In the genomic region with DNA sequence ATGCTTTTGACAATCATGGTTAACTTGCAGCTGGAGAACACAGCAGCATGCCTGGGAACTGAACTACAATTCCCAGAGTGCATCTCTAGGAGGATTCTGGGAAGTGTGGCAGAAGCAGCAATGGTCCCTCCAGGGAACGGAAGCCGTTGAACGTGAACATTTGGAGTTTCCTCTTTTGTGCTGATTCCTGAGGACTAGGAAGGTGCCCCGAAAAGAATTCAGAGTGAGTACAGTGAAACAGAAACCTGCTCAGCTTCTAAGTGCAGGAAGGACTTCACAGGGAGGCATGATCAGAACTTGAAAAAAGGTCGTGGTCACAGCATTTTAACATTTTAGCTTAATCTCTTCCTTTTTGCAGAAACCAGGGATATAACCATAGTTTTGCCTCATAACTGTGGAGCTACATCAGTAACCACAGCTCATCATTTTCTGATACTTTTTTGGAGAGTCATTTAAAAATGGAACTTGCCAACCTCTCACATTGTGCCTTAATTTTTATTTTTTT, we compare ENCODE assay signal across 1 cellular context.
TF ChIP-seq lines count a peak whose summit lies in the region.

A gene (plus strand): TSS at position 111 of the 505 bp plus-strand sequence. CDS start 3,911 bp downstream, outside the sequence.

TF ChIP-seq in HEK293, 187 proteins besides CTCF, POLR2A, EP300 and RAD21 (continued from another document and continues in another):
- TF ChIP-seq, protein P1, sequence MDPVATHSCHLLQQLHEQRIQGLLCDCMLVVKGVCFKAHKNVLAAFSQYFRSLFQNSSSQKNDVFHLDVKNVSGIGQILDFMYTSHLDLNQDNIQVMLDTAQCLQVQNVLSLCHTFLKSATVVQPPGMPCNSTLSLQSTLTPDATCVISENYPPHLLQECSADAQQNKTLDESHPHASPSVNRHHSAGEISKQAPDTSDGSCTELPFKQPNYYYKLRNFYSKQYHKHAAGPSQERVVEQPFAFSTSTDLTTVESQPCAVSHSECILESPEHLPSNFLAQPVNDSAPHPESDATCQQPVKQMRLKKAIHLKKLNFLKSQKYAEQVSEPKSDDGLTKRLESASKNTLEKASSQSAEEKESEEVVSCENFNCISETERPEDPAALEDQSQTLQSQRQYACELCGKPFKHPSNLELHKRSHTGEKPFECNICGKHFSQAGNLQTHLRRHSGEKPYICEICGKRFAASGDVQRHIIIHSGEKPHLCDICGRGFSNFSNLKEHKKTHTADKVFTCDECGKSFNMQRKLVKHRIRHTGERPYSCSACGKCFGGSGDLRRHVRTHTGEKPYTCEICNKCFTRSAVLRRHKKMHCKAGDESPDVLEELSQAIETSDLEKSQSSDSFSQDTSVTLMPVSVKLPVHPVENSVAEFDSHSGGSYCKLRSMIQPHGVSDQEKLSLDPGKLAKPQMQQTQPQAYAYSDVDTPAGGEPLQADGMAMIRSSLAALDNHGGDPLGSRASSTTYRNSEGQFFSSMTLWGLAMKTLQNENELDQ (tag by site-specific recombination; IDR thresholded peaks at IDR 0.05; ENCODE audit: low read depth) = no peak
- TF ChIP-seq ZNF140 (tag by site-specific recombination; IDR thresholded peaks at IDR 0.05) (no peak), ZNF560 (tag by site-specific recombination; IDR thresholded peaks at IDR 0.05; ENCODE audit: borderline replicate concordance) (no peak), RBAK (tag by site-specific recombination; IDR thresholded peaks at IDR 0.05) (no peak), ZNF404 (tag by site-specific recombination; IDR thresholded peaks at IDR 0.05) (no peak), ZFP37 (tag by site-specific recombination; IDR thresholded peaks at IDR 0.05) (no peak), ZNF335 (tag by site-specific recombination; conservative IDR thresholded peaks at IDR 0.05) (peak; percentile 76), HOXA7 (CRISPR knock-in tag; IDR thresholded peaks at IDR 0.05; ENCODE audit: borderline replicate concordance) (no peak), ZNF10 (tag by site-specific recombination; IDR thresholded peaks at IDR 0.05) (no peak), ZNF214 (tag by site-specific recombination; IDR thresholded peaks at IDR 0.05; ENCODE audit: borderline replicate concordance) (no peak), ZNF324 (tag by site-specific recombination; IDR thresholded peaks at IDR 0.05) (no peak), GLIS2 (tag by site-specific recombination; IDR thresholded peaks at IDR 0.05) (no peak), HOXC10 (CRISPR knock-in tag; IDR thresholded peaks at IDR 0.05) (no peak), SETDB1 (IDR thresholded peaks at IDR 0.05; ENCODE audit: insufficient read length, low read length) (no peak), YY1 (tag by site-specific recombination; IDR thresholded peaks at IDR 0.05) (peak; percentile 73; the same call in 1 of the 2 replicates), ZNF830 (tag by site-specific recombination; IDR thresholded peaks at IDR 0.05; ENCODE audit: low read depth) (no peak), ZSCAN16 (tag by site-specific recombination; IDR thresholded peaks at IDR 0.05) (no peak), ZNF211 (tag by site-specific recombination; IDR thresholded peaks at IDR 0.05; ENCODE audit: low read depth) (no peak), ZNF248 (tag by site-specific recombination; IDR thresholded peaks at IDR 0.05) (no peak), ZNF169 (tag by site-specific recombination; IDR thresholded peaks at IDR 0.05) (no peak), SP2 (tag by site-specific recombination; IDR thresholded peaks at IDR 0.05) (no peak), KLF8 (tag by site-specific recombination; IDR thresholded peaks at IDR 0.05) (0 out of 2 replicates have a peak, but pooled peaks have one; percentile 25), ZNF426 (tag by site-specific recombination; IDR thresholded peaks at IDR 0.05) (no peak), ZBTB48 (tag by site-specific recombination; IDR thresholded peaks at IDR 0.05) (peak; percentile 89), ZNF132 (tag by site-specific recombination; IDR thresholded peaks at IDR 0.05; ENCODE audit: borderline replicate concordance) (no peak), SCRT1 (tag by site-specific recombination; IDR thresholded peaks at IDR 0.05; ENCODE audit: borderline replicate concordance) (no peak), GLI4 (tag by site-specific recombination; IDR thresholded peaks at IDR 0.05) (no peak), ZFHX2 (tag by site-specific recombination; conservative IDR thresholded peaks at IDR 0.05) (no peak), ZNF549 (tag by site-specific recombination; IDR thresholded peaks at IDR 0.05) (no peak), ZNF394 (tag by site-specific recombination; IDR thresholded peaks at IDR 0.05; ENCODE audit: borderline replicate concordance) (peak; percentile 28; the same call in 1 of the 2 replicates), ZNF529 (tag by site-specific recombination; IDR thresholded peaks at IDR 0.05; ENCODE audit: insufficient replicate concordance) (no peak), SP3 (tag by site-specific recombination; IDR thresholded peaks at IDR 0.05) (peak; percentile 53)
- TF ChIP-seq, protein P2, sequence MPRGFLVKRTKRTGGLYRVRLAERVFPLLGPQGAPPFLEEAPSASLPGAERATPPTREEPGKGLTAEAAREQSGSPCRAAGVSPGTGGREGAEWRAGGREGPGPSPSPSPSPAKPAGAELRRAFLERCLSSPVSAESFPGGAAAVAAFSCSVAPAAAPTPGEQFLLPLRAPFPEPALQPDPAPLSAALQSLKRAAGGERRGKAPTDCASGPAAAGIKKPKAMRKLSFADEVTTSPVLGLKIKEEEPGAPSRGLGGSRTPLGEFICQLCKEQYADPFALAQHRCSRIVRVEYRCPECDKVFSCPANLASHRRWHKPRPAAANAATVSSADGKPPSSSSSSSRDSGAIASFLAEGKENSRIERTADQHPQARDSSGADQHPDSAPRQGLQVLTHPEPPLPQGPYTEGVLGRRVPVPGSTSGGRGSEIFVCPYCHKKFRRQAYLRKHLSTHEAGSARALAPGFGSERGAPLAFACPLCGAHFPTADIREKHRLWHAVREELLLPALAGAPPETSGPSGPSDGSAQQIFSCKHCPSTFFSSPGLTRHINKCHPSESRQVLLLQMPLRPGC (tag by site-specific recombination; IDR thresholded peaks at IDR 0.05) = no peak
- TF ChIP-seq, protein P3, sequence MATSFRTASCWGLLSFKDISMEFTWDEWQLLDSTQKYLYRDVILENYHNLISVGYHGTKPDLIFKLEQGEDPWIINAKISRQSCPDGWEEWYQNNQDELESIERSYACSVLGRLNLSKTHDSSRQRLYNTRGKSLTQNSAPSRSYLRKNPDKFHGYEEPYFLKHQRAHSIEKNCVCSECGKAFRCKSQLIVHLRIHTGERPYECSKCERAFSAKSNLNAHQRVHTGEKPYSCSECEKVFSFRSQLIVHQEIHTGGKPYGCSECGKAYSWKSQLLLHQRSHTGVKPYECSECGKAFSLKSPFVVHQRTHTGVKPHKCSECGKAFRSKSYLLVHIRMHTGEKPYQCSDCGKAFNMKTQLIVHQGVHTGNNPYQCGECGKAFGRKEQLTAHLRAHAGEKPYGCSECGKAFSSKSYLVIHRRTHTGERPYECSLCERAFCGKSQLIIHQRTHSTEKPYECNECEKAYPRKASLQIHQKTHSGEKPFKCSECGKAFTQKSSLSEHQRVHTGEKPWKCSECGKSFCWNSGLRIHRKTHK (tag by site-specific recombination; IDR thresholded peaks at IDR 0.05) = no peak
- TF ChIP-seq, protein P4, sequence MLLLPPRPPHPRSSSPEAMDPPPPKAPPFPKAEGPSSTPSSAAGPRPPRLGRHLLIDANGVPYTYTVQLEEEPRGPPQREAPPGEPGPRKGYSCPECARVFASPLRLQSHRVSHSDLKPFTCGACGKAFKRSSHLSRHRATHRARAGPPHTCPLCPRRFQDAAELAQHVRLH (tag by site-specific recombination; IDR thresholded peaks at IDR 0.05) = no peak
- TF ChIP-seq, protein P5, sequence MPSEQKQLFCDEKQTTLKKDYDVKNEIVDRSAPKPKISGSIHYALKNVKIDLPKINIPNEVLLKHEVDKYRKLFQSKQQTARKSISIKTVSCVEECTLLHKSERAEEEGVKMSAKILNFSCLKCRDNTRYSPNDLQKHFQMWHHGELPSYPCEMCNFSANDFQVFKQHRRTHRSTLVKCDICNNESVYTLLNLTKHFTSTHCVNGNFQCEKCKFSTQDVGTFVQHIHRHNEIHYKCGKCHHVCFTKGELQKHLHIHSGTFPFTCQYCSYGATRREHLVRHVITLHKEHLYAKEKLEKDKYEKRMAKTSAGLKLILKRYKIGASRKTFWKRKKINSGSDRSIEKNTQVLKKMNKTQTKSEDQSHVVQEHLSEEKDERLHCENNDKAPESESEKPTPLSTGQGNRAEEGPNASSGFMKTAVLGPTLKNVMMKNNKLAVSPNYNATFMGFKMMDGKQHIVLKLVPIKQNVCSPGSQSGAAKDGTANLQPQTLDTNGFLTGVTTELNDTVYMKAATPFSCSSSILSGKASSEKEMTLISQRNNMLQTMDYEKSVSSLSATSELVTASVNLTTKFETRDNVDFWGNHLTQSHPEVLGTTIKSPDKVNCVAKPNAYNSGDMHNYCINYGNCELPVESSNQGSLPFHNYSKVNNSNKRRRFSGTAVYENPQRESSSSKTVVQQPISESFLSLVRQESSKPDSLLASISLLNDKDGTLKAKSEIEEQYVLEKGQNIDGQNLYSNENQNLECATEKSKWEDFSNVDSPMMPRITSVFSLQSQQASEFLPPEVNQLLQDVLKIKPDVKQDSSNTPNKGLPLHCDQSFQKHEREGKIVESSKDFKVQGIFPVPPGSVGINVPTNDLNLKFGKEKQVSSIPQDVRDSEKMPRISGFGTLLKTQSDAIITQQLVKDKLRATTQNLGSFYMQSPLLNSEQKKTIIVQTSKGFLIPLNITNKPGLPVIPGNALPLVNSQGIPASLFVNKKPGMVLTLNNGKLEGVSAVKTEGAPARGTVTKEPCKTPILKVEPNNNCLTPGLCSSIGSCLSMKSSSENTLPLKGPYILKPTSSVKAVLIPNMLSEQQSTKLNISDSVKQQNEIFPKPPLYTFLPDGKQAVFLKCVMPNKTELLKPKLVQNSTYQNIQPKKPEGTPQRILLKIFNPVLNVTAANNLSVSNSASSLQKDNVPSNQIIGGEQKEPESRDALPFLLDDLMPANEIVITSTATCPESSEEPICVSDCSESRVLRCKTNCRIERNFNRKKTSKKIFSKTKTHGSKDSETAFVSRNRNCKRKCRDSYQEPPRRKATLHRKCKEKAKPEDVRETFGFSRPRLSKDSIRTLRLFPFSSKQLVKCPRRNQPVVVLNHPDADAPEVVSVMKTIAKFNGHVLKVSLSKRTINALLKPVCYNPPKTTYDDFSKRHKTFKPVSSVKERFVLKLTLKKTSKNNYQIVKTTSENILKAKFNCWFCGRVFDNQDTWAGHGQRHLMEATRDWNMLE (tag by site-specific recombination; conservative IDR thresholded peaks at IDR 0.05; ENCODE audit: low read depth) = peak; percentile 29; the same call in 1 of the 2 replicates
- TF ChIP-seq, protein P6, sequence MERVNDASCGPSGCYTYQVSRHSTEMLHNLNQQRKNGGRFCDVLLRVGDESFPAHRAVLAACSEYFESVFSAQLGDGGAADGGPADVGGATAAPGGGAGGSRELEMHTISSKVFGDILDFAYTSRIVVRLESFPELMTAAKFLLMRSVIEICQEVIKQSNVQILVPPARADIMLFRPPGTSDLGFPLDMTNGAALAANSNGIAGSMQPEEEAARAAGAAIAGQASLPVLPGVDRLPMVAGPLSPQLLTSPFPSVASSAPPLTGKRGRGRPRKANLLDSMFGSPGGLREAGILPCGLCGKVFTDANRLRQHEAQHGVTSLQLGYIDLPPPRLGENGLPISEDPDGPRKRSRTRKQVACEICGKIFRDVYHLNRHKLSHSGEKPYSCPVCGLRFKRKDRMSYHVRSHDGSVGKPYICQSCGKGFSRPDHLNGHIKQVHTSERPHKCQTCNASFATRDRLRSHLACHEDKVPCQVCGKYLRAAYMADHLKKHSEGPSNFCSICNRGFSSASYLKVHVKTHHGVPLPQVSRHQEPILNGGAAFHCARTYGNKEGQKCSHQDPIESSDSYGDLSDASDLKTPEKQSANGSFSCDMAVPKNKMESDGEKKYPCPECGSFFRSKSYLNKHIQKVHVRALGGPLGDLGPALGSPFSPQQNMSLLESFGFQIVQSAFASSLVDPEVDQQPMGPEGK (tag by site-specific recombination; IDR thresholded peaks at IDR 0.05) = no peak
- TF ChIP-seq, protein P7, sequence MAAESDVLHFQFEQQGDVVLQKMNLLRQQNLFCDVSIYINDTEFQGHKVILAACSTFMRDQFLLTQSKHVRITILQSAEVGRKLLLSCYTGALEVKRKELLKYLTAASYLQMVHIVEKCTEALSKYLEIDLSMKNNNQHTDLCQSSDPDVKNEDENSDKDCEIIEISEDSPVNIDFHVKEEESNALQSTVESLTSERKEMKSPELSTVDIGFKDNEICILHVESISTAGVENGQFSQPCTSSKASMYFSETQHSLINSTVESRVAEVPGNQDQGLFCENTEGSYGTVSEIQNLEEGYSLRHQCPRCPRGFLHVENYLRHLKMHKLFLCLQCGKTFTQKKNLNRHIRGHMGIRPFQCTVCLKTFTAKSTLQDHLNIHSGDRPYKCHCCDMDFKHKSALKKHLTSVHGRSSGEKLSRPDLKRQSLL (tag by site-specific recombination; IDR thresholded peaks at IDR 0.05) = no peak
- TF ChIP-seq, protein P8, sequence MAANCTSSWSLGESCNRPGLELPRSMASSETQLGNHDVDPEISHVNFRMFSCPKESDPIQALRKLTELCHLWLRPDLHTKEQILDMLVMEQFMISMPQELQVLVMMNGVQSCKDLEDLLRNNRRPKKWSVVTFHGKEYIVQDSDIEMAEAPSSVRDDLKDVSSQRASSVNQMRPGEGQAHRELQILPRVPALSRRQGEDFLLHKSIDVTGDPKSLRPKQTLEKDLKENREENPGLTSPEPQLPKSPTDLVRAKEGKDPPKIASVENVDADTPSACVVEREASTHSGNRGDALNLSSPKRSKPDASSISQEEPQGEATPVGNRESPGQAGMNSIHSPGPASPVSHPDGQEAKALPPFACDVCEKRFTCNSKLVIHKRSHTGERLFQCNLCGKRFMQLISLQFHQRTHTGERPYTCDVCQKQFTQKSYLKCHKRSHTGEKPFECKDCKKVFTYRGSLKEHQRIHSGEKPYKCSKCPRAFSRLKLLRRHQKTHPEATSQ (tag by site-specific recombination; IDR thresholded peaks at IDR 0.05) = no peak
- TF ChIP-seq, protein P9, sequence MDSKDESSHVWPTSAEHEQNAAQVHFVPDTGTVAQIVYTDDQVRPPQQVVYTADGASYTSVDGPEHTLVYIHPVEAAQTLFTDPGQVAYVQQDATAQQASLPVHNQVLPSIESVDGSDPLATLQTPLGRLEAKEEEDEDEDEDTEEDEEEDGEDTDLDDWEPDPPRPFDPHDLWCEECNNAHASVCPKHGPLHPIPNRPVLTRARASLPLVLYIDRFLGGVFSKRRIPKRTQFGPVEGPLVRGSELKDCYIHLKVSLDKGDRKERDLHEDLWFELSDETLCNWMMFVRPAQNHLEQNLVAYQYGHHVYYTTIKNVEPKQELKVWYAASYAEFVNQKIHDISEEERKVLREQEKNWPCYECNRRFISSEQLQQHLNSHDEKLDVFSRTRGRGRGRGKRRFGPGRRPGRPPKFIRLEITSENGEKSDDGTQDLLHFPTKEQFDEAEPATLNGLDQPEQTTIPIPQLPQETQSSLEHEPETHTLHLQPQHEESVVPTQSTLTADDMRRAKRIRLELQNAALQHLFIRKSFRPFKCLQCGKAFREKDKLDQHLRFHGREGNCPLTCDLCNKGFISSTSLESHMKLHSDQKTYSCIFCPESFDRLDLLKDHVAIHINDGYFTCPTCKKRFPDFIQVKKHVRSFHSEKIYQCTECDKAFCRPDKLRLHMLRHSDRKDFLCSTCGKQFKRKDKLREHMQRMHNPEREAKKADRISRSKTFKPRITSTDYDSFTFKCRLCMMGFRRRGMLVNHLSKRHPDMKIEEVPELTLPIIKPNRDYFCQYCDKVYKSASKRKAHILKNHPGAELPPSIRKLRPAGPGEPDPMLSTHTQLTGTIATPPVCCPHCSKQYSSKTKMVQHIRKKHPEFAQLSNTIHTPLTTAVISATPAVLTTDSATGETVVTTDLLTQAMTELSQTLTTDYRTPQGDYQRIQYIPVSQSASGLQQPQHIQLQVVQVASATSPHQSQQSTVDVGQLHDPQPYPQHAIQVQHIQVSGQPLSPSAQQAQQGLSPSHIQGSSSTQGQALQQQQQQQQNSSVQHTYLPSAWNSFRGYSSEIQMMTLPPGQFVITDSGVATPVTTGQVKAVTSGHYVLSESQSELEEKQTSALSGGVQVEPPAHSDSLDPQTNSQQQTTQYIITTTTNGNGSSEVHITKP (tag by site-specific recombination; IDR thresholded peaks at IDR 0.05) = peak; percentile 44; the same call in 1 of the 2 replicates
